Comparison of ENCODE assay signal across 14 cellular contexts in genomic region chr6:66897576-66897975, GRCh38.
DNase-seq lines count a peak whose midpoint lies in the region; ATAC-seq and TF ChIP-seq lines count a peak whose summit lies in the region.
"Had no signal": no experiment of that assay in that cellular context is flagged by ENCODE, and none has a peak within 500 bp of the region (broad histone marks: within the 10 kb centered on the region; RNA-seq: fewer than 3 reads in every experiment).

No MANE protein-coding gene starts in this region.

- intact Hi-C loops in mammary epithelial cell (cut with micrococcal nuclease): no loop called here

- dilution Hi-C loops in mammary epithelial cell (cut with HindIII; ENCODE audit: low sequenced_read_pairs): no loop called here

- 27% methylated on average over 2 of the region's 2 CpGs for WGBS in mammary epithelial cell (ENCODE audit: low coverage, missing lambda C conversion rate)

- no peaks in the 10 kb centered on the region for H4K20me1 ChIP-seq in mammary epithelial cell (ENCODE audit: insufficient read depth, low read length)

- BruUV-seq in mammary epithelial cell (replicated peaks; lab: Mats Ljungman, UMichigan): no TSS peak

- H3K27ac ChIP-seq in mammary epithelial cell (ENCODE audit: insufficient read depth, low read depth, low read length): peak overlapping the region; percentile 78

- TF ChIP-seq CTCF in mammary epithelial cell (conservative IDR thresholded peaks at IDR 0.05 in 1 of 2, IDR thresholded peaks at IDR 0.05 in 1 of 2; ENCODE audit: extremely low read depth in 1 of 2, insufficient read depth in 1 of 2, low read depth in 1 of 2, low read length in 2 of 2) (no peak), GM13976 (IDR thresholded peaks at IDR 0.05; ENCODE audit: borderline replicate concordance, control extremely low read depth, extremely low read depth, insufficient read depth, missing control alignments) (no peak)

- H3K4me1 ChIP-seq in mammary epithelial cell (ENCODE audit: insufficient read depth, low read length): peaks cover 12% of the 10 kb centered on the region

- no peak for TF ChIP-seq POLR2A in GM18505 (IDR thresholded peaks at IDR 0.05; ENCODE audit: borderline replicate concordance, extremely low read depth, insufficient read depth, insufficient read length)

- H3K36me3 ChIP-seq in mammary epithelial cell (ENCODE audit: insufficient read depth, low read length): no peaks in the 10 kb centered on the region

- CTCF ChIA-PET in mammary epithelial cell (lab: Charles Lee; ENCODE audit: low non-redundant PET): no interaction called here

- ATAC-seq in GM18505 (IDR thresholded peaks at IDR 0.05; ENCODE audit: unreplicated experiment): no peak
- ATAC-seq: HCT116; natural killer cell treated with Interleukin-12 subunit alpha and Interleukin-12 subunit beta and Interleukin-15 and Interleukin-18, amount 100 ng/mL, for 72 hours had no signal

- H3K79me2 ChIP-seq in mammary epithelial cell (ENCODE audit: insufficient read depth, low read length): no peaks in the 10 kb centered on the region

- no peaks in the 10 kb centered on the region for H3K9me3 ChIP-seq in mammary epithelial cell (replicated peaks; ENCODE audit: insufficient read depth, low read length)

- H3K4me2 ChIP-seq in mammary epithelial cell (ENCODE audit: insufficient read depth, low read depth, low read length): no peak overlapping the region

- in situ Hi-C loops in mammary epithelial cell (cut with MboI; ENCODE audit: low sequenced_read_pairs in 2 of 2) (no loop called here), GM13976 (cut with MboI; ENCODE audit: low sequenced_read_pairs, unreplicated experiment) (no loop called here)

- H3K9ac ChIP-seq in mammary epithelial cell (ENCODE audit: insufficient read depth, low read length): peak overlapping the region; percentile 0

- no peaks in the 10 kb centered on the region for H3K27me3 ChIP-seq in mammary epithelial cell (ENCODE audit: insufficient read depth, low read length)

- H2AFZ ChIP-seq in mammary epithelial cell (ENCODE audit: low read depth, low read length): peak overlapping the region; percentile 31

- DNase-seq in DMS53 (lab: John Stamatoyannopoulos, UW): peak; percentile 84
- DNase-seq in DMS53 treated with DMSO at 0.1 percent for 48 hours (lab: John Stamatoyannopoulos, UW; ENCODE audit: unreplicated experiment): no peak
- peak; percentile 98 for DNase-seq in MV-4-11 (lab: John Stamatoyannopoulos, UW)
- DNase-seq in mammary epithelial cell: peak; percentile 77
- peak; percentile 67 for DNase-seq in non-pigmented ciliary epithelial cell (ENCODE audit: low read depth)
- DNase-seq in GM13976 (ENCODE audit: low spot score): no peak
- DNase-seq in GDM1 (lab: John Stamatoyannopoulos, UW): no peak
- DNase-seq: 8988T, amygdala, immature natural killer cell, NCI-H1436 had no signal

- H3K4me3 ChIP-seq in mammary epithelial cell (replicated peaks in 1 of 3; ENCODE audit: insufficient read depth in 1 of 3, low read depth in 2 of 3, low read length in 3 of 3): no peak overlapping the region

Comparison
In these comparisons a context has a peak if more than half of its experiments do, and no peak if none do; other contexts are left out.
1. DNase-seq: peak in DMS53 (single experiment), MV-4-11 (single experiment), mammary epithelial cell (single experiment) and non-pigmented ciliary epithelial cell (single experiment); none in DMS53 treated with DMSO at 0.1 percent for 48 hours (single experiment), GM13976 (single experiment) and GDM1 (single experiment).